Comparison of ENCODE assay signal across 8 cellular contexts in genomic region chr15:65377105-65377975, GRCh38. TPM values are rescaled to one million over a fixed set of nuclear protein-coding genes. Genes with fewer than 3 reads are reported as not detected.
DNase-seq lines count a peak whose midpoint lies in the region; ATAC-seq and TF ChIP-seq lines count a peak whose summit lies in the region.

No MANE protein-coding gene starts in this region.

- peaks cover 36% of the 10 kb centered on the region for H3K27me3 Mint-ChIP-seq in memory B cell

- no peaks in the 10 kb centered on the region for H3K9me3 ChIP-seq in ectodermal cell (ENCODE audit: control insufficient read depth, low read length)
- H3K9me3 ChIP-seq in upper lobe of right lung, result no peaks in the 10 kb centered on the region

- H3K36me3 Mint-ChIP-seq in memory B cell, result no peaks in the 10 kb centered on the region

- ATAC-seq in memory B cell (ENCODE audit: low read depth), result peak; percentile 60
- ATAC-seq in upper lobe of right lung, result peak; percentile 65
- no peak for ATAC-seq in GM18909 (IDR thresholded peaks at IDR 0.05; ENCODE audit: poor library complexity, unreplicated experiment)

- peak overlapping the region; percentile 70 for H3K4me3 Mint-ChIP-seq in memory B cell

- no peaks in the 10 kb centered on the region for H3K9me3 Mint-ChIP-seq in memory B cell

- WGBS in ectodermal cell, 2 experiments, result 0% methylated on average over 99 of the region's 99 CpGs

- no peak overlapping the region for H3K27ac ChIP-seq in ectodermal cell (ENCODE audit: insufficient read depth, low read depth, low read length, poor library complexity, severe bottlenecking)
- no peak overlapping the region for H3K27ac ChIP-seq in upper lobe of right lung

- H3K27me3 ChIP-seq in ectodermal cell (ENCODE audit: control insufficient read depth, insufficient read depth, low read length, poor library complexity, severe bottlenecking) (no peaks in the 10 kb centered on the region), upper lobe of right lung (peaks cover 58% of the 10 kb centered on the region)

- H3K4me1 ChIP-seq in ectodermal cell (ENCODE audit: control insufficient read depth, insufficient read depth, low read length) (peaks cover 48% of the 10 kb centered on the region), upper lobe of right lung (peaks cover 12% of the 10 kb centered on the region)

- no peak overlapping the region for H3K27ac Mint-ChIP-seq in memory B cell

- TF ChIP-seq CTCF in upper lobe of right lung (IDR thresholded peaks at IDR 0.05), result no peak

- H3K36me3 ChIP-seq in ectodermal cell (ENCODE audit: control insufficient read depth, insufficient read depth, low read length) (peaks cover 5% of the 10 kb centered on the region), upper lobe of right lung (no peaks in the 10 kb centered on the region)

- peak overlapping the region; percentile 93 for H3K4me3 ChIP-seq in ectodermal cell (ENCODE audit: insufficient read depth, low read depth, low read length)
- peak overlapping the region; percentile 47 for H3K4me3 ChIP-seq in upper lobe of right lung

- peaks cover 8% of the 10 kb centered on the region for H3K4me1 Mint-ChIP-seq in memory B cell

- intact Hi-C loops in upper lobe of right lung (cut with DNase I), result no loop called here

- DNase-seq in EL (peak; percentile 33), NCI-H748 treated with DMSO at 0.1 percent for 48 hours (lab: John Stamatoyannopoulos, UW) (peak; percentile 4), memory B cell (ENCODE audit: low spot score in 2 of 2) (no peak), upper lobe of right lung (peak; percentile 66), COR-L47 (lab: John Stamatoyannopoulos, UW) (no peak)
- no peak for DNase-seq in stimulated activated CD4-positive, alpha-beta T cell treated with anti-CD3 and anti-CD28 coated beads, Interleukin-4, amount 100 ng/mL, for 4 hours

RNA-seq across cellular contexts. Expression of gene IGDCC3, which starts 0.5 kb away (rescaled TPM):
- polyA plus RNA-seq in ectodermal cell (2013, experiment 1 of 4), result 142 TPM
- 154 TPM for polyA plus RNA-seq in ectodermal cell (2013, experiment 2 of 4)
- polyA plus RNA-seq in ectodermal cell (2013, experiment 3 of 4), result 120 TPM
- polyA plus RNA-seq in ectodermal cell (2013, experiment 4 of 4), result 137 TPM
- total RNA-seq in upper lobe of right lung, result not detected

RNA-seq across cellular contexts. Expression of gene IGDCC4, which starts 45.4 kb away (rescaled TPM):
- 23.5 TPM for polyA plus RNA-seq in ectodermal cell (2013, experiment 1 of 4)
- polyA plus RNA-seq in ectodermal cell (2013, experiment 2 of 4), result 30.4 TPM
- 18.7 TPM for polyA plus RNA-seq in ectodermal cell (2013, experiment 3 of 4)
- polyA plus RNA-seq in ectodermal cell (2013, experiment 4 of 4), result 25.9 TPM
- 0.38 TPM for total RNA-seq in upper lobe of right lung

Comparison
In these comparisons a context has a peak if more than half of its experiments do, and no peak if none do; other contexts are left out.
1. DNase-seq: peak in EL (single experiment), NCI-H748 treated with DMSO at 0.1 percent for 48 hours (single experiment) and upper lobe of right lung (single experiment); none in memory B cell (0 of 2), COR-L47 (single experiment) and stimulated activated CD4-positive, alpha-beta T cell treated with anti-CD3 and anti-CD28 coated beads, Interleukin-4, amount 100 ng/mL, for 4 hours (0 of 2).